ENCODE assay signal across 11 cellular contexts in the genomic region with DNA sequence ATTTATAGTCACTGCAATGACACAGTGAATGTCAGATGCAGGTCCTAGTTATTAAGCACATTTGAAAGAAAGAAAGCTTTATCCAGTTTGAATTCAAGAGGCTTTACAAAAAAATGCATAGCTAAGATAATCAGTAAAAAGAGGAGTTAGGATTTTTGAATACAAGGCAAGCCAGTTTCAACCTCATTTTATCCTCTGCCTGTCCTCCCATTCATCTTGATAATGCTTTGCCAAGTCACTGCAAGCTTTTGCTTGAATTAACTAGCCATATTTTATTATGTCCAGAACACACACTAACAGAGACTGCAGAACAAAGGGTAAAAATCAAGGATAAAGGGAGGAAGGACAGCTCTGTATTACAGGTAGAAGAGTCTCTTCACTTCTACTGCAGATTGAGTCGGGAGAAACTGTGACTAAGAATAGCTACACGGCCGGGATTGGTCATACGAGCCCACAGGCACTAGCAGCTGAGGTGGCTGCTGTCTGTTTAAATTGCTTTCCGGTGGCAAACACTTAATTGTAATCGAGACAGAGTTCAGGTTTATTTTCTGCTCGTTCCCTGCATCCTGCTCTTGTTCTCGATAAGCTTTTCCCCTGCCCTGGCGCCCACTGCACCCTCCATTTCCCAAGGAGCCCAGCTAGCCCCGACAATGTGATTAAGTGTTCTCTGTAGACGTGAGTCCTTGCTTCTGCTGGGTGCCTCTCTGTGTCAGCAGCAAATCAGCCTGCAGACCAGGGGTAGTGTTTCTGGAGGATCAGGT. TPM values are rescaled to one million over a fixed set of nuclear protein-coding genes. Genes with fewer than 3 reads are reported as not detected.
A peak's percentile ranks its signal among the peaks of the same experiment; 100 is the strongest.
DNase-seq lines count a peak whose midpoint lies in the region; ATAC-seq and TF ChIP-seq lines count a peak whose summit lies in the region.
"Had no signal": no experiment of that assay in that cellular context is flagged by ENCODE, and none has a peak within 500 bp of the region (broad histone marks: within the 10 kb centered on the region; RNA-seq: fewer than 3 reads in every experiment).

No MANE protein-coding gene starts in this region.

- H3K36me3 Mint-ChIP-seq in brain, result peaks cover 8% of the 10 kb centered on the region

- WGBS in aorta, 2 donors, result 9 to 12% methylated on average over 11 of the region's 11 CpGs

- peaks cover 12 to 30% (median 26%) of the 10 kb centered on the region in 5 experiments for H3K9me3 Mint-ChIP-seq in brain

- TF ChIP-seq CTCF in brain (conservative IDR thresholded peaks at IDR 0.05) (no peak), mucosa of descending colon (IDR thresholded peaks at IDR 0.05) (no peak)

- no peaks in the 10 kb centered on the region for H3K4me1 ChIP-seq in mucosa of descending colon (ENCODE audit: low read depth)
- no peaks in the 10 kb centered on the region for H3K4me1 ChIP-seq in aorta (ENCODE audit: control insufficient read depth in 1 of 2, insufficient read depth in 2 of 2, low read length in 2 of 2)
- H3K4me1 ChIP-seq: psoas muscle had no signal

- H3K27me3 ChIP-seq in aorta (ENCODE audit: control insufficient read depth in 1 of 2, insufficient read depth in 2 of 2, low read length in 1 of 2), result no peaks in the 10 kb centered on the region
- H3K27me3 ChIP-seq: esophagus muscularis mucosa had no signal

- H3K27ac ChIP-seq in aorta (ENCODE audit: low read depth in 1 of 2, low read length in 2 of 2), result no peak overlapping the region
- H3K27ac ChIP-seq: esophagus muscularis mucosa, psoas muscle had no signal

- H3K27ac Mint-ChIP-seq in brain, result peak overlapping the region in 3 of 5 experiments; percentile 51 to 90 (median 66)
- H3K27ac Mint-ChIP-seq: stimulated activated naive CD8-positive, alpha-beta T cell treated with anti-CD3 and anti-CD28 coated beads, Interleukin-15, Interleukin-2, amounts not matched to agents 100 ng/mL and 50 ng/mL, for 24 hours had no signal

- peak overlapping the region in 3 of 5 experiments; percentile 9 to 67 (median 33) for H3K4me3 Mint-ChIP-seq in brain
- H3K4me3 Mint-ChIP-seq: stimulated activated naive CD8-positive, alpha-beta T cell treated with anti-CD3 and anti-CD28 coated beads, Interleukin-15, Interleukin-2, amounts not matched to agents 100 ng/mL and 50 ng/mL, for 24 hours had no signal

- peak; percentile 54 for ATAC-seq in mucosa of descending colon
- ATAC-seq in GM21381 (IDR thresholded peaks at IDR 0.05; ENCODE audit: unreplicated experiment), result no peak
- ATAC-seq in aorta (ENCODE audit: low FRiP score), result no peak
- ATAC-seq in HG02981 (IDR thresholded peaks at IDR 0.05; ENCODE audit: unreplicated experiment), result no peak
- ATAC-seq: psoas muscle had no signal

- no peak overlapping the region for H3K4me3 ChIP-seq in mucosa of descending colon
- H3K4me3 ChIP-seq in aorta (ENCODE audit: low read length in 2 of 2), result no peak overlapping the region
- H3K4me3 ChIP-seq: esophagus muscularis mucosa, psoas muscle had no signal

- peaks cover 4% of the 10 kb centered on the region for H3K9me3 ChIP-seq in mucosa of descending colon
- H3K9me3 ChIP-seq in aorta (ENCODE audit: control insufficient read depth, low read length), result no peaks in the 10 kb centered on the region

- intact Hi-C loops in mucosa of descending colon (cut with DNase I, micrococcal nuclease), result no loop called here
- intact Hi-C loops in aorta (cut with DNase I), result no loop called here

- H3K4me1 Mint-ChIP-seq in brain, result peaks cover 41% of the 10 kb centered on the region

- no peaks in the 10 kb centered on the region for H3K36me3 ChIP-seq in mucosa of descending colon (ENCODE audit: low read depth)
- no peaks in the 10 kb centered on the region for H3K36me3 ChIP-seq in aorta (ENCODE audit: control insufficient read depth in 1 of 2, insufficient read depth in 2 of 2, low read length in 1 of 2)
- H3K36me3 ChIP-seq: esophagus muscularis mucosa had no signal

- no peaks in the 10 kb centered on the region for H3K27me3 Mint-ChIP-seq in brain

- DNase-seq in EL (peak; percentile 22), NCI-H2029 treated with DMSO at 0.1 percent for 48 hours (lab: John Stamatoyannopoulos, UW) (peak; percentile 5), mucosa of descending colon (no peak), T-helper 1 cell (no peak), aorta (no peak)
- DNase-seq: psoas muscle had no signal

RNA-seq across cellular contexts. Expression of a gene that starts 30.5 kb away (rescaled TPM):
- polyA plus RNA-seq in brain (ENCODE audit: insufficient read depth, low read depth, low replicate concordance) (76.5 TPM), aorta (10 to 100 TPM; 19.2 to 69.3 TPM)
- total RNA-seq in mucosa of descending colon (100 to 1,000 TPM in 1 of 3 donors, 10 to 100 TPM in 1, 1 to 10 TPM in 1; 6.3 to 192 (median 15.3) TPM), aorta (100 to 1,000 TPM in 1 of 2 donors, 10 to 100 TPM in 1; 77.7 to 101 TPM)

Comparison
In these comparisons a context has a peak if more than half of its experiments do, and no peak if none do; other contexts are left out.
1. DNase-seq: peak in EL (single experiment) and NCI-H2029 treated with DMSO at 0.1 percent for 48 hours (single experiment); none in mucosa of descending colon (0 of 3), T-helper 1 cell (0 of 5) and aorta (0 of 2).